In the genomic region with DNA sequence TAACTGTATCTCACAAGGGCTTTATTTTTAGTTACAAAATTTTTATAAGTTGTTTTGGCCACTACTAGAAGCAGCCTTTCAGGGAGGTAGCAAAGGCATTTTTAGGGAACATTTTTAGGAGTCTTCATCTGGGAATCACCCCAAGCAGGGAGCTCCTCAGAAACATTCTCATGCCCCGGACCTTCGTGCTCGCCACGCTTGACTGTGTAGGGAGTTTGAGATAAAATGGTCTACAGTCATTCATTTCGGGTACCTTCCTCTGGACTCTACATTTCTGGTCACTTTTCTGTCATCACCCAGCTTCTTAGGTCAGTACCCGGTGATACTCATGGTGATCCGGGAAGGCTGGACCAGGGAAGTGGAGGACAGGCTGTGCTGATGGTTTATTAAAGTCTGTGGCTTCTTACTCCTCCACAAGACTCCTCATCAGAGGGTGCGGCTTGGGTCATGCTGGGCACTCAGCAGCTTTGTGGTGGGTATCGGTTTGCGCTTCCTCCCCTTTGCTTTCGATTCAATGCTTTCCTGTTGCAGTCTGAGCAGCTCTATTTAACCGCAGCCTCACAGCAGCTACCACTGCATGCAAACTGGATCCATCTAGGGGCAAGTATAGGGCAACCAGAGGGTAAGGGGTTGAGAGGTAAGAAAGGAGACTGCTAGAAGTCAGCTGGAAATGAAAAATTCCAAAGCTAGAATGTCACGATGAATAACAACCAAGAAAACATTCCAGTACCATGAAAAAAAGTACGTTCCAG, we compare ENCODE assay signal across 8 cellular contexts. TPM values are rescaled to one million over a fixed set of nuclear protein-coding genes. Genes with fewer than 3 reads are reported as not detected.
DNase-seq lines count a peak whose midpoint lies in the region; ATAC-seq, FAIRE-seq and TF ChIP-seq lines count a peak whose summit lies in the region.
"Not testable (repeated sequence)": the region's sequence is repeated elsewhere in the genome, so short reads cannot be mapped to it uniquely, and the experiment has no call there.

No MANE protein-coding gene starts in this region.

- H3K9me3 Mint-ChIP-seq in nephron progenitor cell: not testable (repeated sequence)

- H3K4me3 Mint-ChIP-seq in nephron progenitor cell: not testable (repeated sequence)

- not testable (repeated sequence) for H4K20me1 ChIP-seq in endothelial cell of umbilical vein (replicated peaks; ENCODE audit: control insufficient read depth, extremely low read depth, insufficient read depth, low read length)

- ATAC-seq in GM21515 (IDR thresholded peaks at IDR 0.05; ENCODE audit: unreplicated experiment): peak; percentile 98
- ATAC-seq in HG03378 (IDR thresholded peaks at IDR 0.05; ENCODE audit: unreplicated experiment): peak; percentile 99

- POLR2A ChIA-PET in endothelial cell of umbilical vein (lab: Charles Lee): not testable (repeated sequence)

- not testable (repeated sequence) for H3K79me2 ChIP-seq in endothelial cell of umbilical vein (ENCODE audit: control insufficient read depth, insufficient read depth, low read length)

- H3K9me1 ChIP-seq in endothelial cell of umbilical vein (replicated peaks; ENCODE audit: control insufficient read depth, extremely low read depth, insufficient read depth, low read length): not testable (repeated sequence)

- H3K9me3 ChIP-seq in SJCRH30 (replicated peaks); endothelial cell of umbilical vein (replicated peaks; ENCODE audit: control insufficient read depth, insufficient read depth, low read length): not testable (repeated sequence)

- H3K36me3 Mint-ChIP-seq in nephron progenitor cell (ENCODE audit: low read depth): not testable (repeated sequence)

- H3K27me3 Mint-ChIP-seq in nephron progenitor cell (ENCODE audit: low read depth, poor library complexity): not testable (repeated sequence)

- intact Hi-C loops in endothelial cell of umbilical vein (cut with micrococcal nuclease): loop anchor here (5.0 kb wide), 1 partner anchor 195 kb away; no protein-coding TSS in a partner anchor

- not testable (repeated sequence) for H3K4me1 ChIP-seq in SJCRH30
- peaks cover 13% of the 10 kb centered on the region for H3K4me1 ChIP-seq in endothelial cell of umbilical vein (ENCODE audit: control insufficient read depth, extremely low read depth, insufficient read depth, low read length)

- not testable (repeated sequence) for BruUV-seq in endothelial cell of umbilical vein (replicated peaks; lab: Mats Ljungman, UMichigan)

- FAIRE-seq in endothelial cell of umbilical vein (lab: Jason Lieb, UNC): not testable (repeated sequence)

- dilution Hi-C loops in endothelial cell of umbilical vein (cut with MboI; ENCODE audit: extremely low pct_ligation_motif_present, low sequenced_read_pairs): not testable (repeated sequence)

- not testable (repeated sequence) for TF ChIP-seq CTCF in endothelial cell of umbilical vein (IDR thresholded peaks at IDR 0.05; ENCODE audit: extremely low read depth in 1 of 2, insufficient read depth in 1 of 2, low read depth in 1 of 2, low read length in 2 of 2); nephron progenitor cell (IDR thresholded peaks at IDR 0.05)

- not testable (repeated sequence) for H3K9ac ChIP-seq in endothelial cell of umbilical vein (replicated peaks; ENCODE audit: extremely low read depth, insufficient read depth, low read length)

- not testable (repeated sequence) for TF ChIP-seq POLR2A in endothelial cell of umbilical vein (IDR thresholded peaks at IDR 0.05; ENCODE audit: low read depth, low read length)

- peak; percentile 0 for DNase-seq in ELF-1 (ENCODE audit: low read depth, low spot score)
- DNase-seq in SJCRH30: peak; percentile 4 to 18
- peak; percentile 48 for DNase-seq in activated T-cell treated with anti-CD3 and anti-CD28 coated beads for 24 hours (ENCODE audit: low read depth)
- DNase-seq in endothelial cell of umbilical vein (ENCODE audit: low read depth, low spot score): peak; percentile 35
- not testable (repeated sequence) for DNase-seq in nephron progenitor cell
- DNase-seq in stimulated activated CD8-positive, alpha-beta memory T cell treated with anti-CD3 and anti-CD28 coated beads, Interleukin-7, amount 100 ng/mL, for 4 hours (ENCODE audit: low read depth in 2 of 2): peak; percentile 39 to 47

- peak overlapping the region; percentile 90 for H2AFZ ChIP-seq in endothelial cell of umbilical vein (ENCODE audit: low read depth, low read length)

- not testable (repeated sequence) for H3K27me3 ChIP-seq in SJCRH30; endothelial cell of umbilical vein (ENCODE audit: control insufficient read depth in 2 of 2, insufficient read depth in 2 of 2, low read length in 2 of 2)

- H3K27ac Mint-ChIP-seq in nephron progenitor cell: peak overlapping the region; percentile 93

- not testable (repeated sequence) for H3K4me3 ChIP-seq in SJCRH30; endothelial cell of umbilical vein (replicated peaks in 1 of 3; ENCODE audit: insufficient read depth in 1 of 3, low read depth in 1 of 3, low read length in 3 of 3)

- CTCF ChIA-PET in endothelial cell of umbilical vein (lab: Charles Lee): interaction anchor here (0.9 kb wide), 1 partner anchor 194 kb away, joined by 3 read pairs; no protein-coding TSS in a partner anchor

- H3K4me1 Mint-ChIP-seq in nephron progenitor cell: peaks cover 21% of the 10 kb centered on the region

- H3K36me3 ChIP-seq in SJCRH30; endothelial cell of umbilical vein (ENCODE audit: control insufficient read depth in 2 of 2, extremely low read depth in 1 of 2, insufficient read depth in 2 of 2, low read length in 2 of 2): not testable (repeated sequence)

- not testable (repeated sequence) for H3K27ac ChIP-seq in SJCRH30
- H3K27ac ChIP-seq in endothelial cell of umbilical vein (ENCODE audit: insufficient read depth, low read depth, low read length): peak overlapping the region; percentile 55

- peak overlapping the region; percentile 55 for H3K4me2 ChIP-seq in endothelial cell of umbilical vein (ENCODE audit: insufficient read depth, low read length)

RNA-seq across cellular contexts. Expression of gene SEC22B, which starts 33.6 kb away (rescaled TPM):
- 26.5 and 30.7 TPM in 2 replicates for total RNA-seq in SJCRH30 (2014; rRNA removed; shearing (Covaris generic))
- 26.5 and 27.3 TPM in 2 replicates for total RNA-seq in endothelial cell of umbilical vein
- polyA plus RNA-seq in endothelial cell of umbilical vein: 12.5 and 14.2 TPM in 2 replicates
- polyA plus RNA-seq in endothelial cell of umbilical vein (2011; cell fraction: cytosol; rRNA removed): 13.0 and 13.2 TPM in 2 replicates
- 25.6 and 31.8 TPM in 2 replicates for polyA plus RNA-seq in endothelial cell of umbilical vein (2011; cell fraction: nucleus; rRNA removed)
- polyA plus RNA-seq in endothelial cell of umbilical vein (2012): 26.1 and 35.6 TPM in 2 replicates
- polyA minus RNA-seq in endothelial cell of umbilical vein: 24.0 and 26.0 TPM in 2 replicates
- 16.0 TPM for polyA minus RNA-seq in endothelial cell of umbilical vein (2011; cell fraction: cytosol; rRNA and poly(A)+ RNA removed)
- polyA minus RNA-seq in endothelial cell of umbilical vein (2011; cell fraction: nucleus; rRNA and poly(A)+ RNA removed): 47.7 and 70.3 TPM in 2 replicates
